Comparison of ENCODE assay signal across 20 cellular contexts in the genomic region with DNA sequence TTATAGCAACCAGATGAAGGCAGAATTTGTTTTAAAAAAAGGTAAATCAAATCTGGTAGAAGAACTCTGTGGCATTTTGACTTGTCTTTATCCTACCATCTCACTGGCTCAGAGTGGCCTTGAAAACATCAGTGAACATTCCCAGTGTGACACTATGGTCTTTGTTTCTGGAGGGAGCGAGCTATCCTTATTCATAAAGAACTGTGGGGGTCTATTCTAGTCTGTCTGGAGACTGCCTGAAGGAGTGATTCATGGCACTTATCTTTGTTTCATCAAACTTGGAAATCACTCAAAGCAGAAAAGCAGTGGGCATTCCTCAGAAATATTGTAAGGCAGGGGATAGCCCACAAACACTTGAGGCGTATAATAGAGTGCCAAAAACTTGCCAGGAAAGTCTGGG.
"Had no signal": no experiment of that assay in that cellular context is flagged by ENCODE, and none has a peak within 500 bp of the region (broad histone marks: within the 10 kb centered on the region; RNA-seq: fewer than 3 reads in every experiment).

No MANE protein-coding gene starts in this region.

- DNase-seq: effector memory CD8-positive, alpha-beta T cell; esophagus squamous epithelium; foreskin fibroblast; left colon; left ventricle myocardium superior; mesenchymal stem cell; naive thymus-derived CD4-positive, alpha-beta T cell; occipital lobe; pancreas; right cardiac atrium; small intestine; stimulated activated CD4-positive, alpha-beta T cell treated with anti-CD3 and anti-CD28 coated beads, Interleukin-12 subunit alpha, Interleukin-12 subunit beta, amount 100 ng/mL, for 4 hours; stimulated activated naive CD4-positive, alpha-beta T cell; stomach had no signal

- H3K4me1 ChIP-seq: esophagus squamous epithelium, gastroesophageal sphincter, pancreas, stomach had no signal

- H3K27me3 ChIP-seq: esophagus squamous epithelium, gastroesophageal sphincter, hepatocyte, pancreas, stomach had no signal

- H3K4me3 ChIP-seq: esophagus squamous epithelium, gastroesophageal sphincter, hepatocyte, lung, pancreas, stomach had no signal

- H3K36me3 ChIP-seq: esophagus squamous epithelium, gastroesophageal sphincter, pancreas, stomach had no signal

- H3K27ac ChIP-seq: esophagus squamous epithelium, gastroesophageal sphincter, hepatocyte, pancreas, stomach had no signal

- H3K9me3 ChIP-seq: esophagus squamous epithelium, gastroesophageal sphincter, pancreas, stomach had no signal

- H3K36me3 Mint-ChIP-seq: naive thymus-derived CD4-positive, alpha-beta T cell; type B pancreatic cell had no signal

- H3K9me3 Mint-ChIP-seq: dendritic cell treated with granulocyte-macrophage colony-stimulating factor and Interleukin-4, amounts not matched to agents 40 ng/mL and 50 ng/mL, for 4 days; type B pancreatic cell had no signal

- ATAC-seq: effector memory CD8-positive, alpha-beta T cell; gastroesophageal sphincter; left colon; left ventricle myocardium superior; naive thymus-derived CD4-positive, alpha-beta T cell; pancreas; right cardiac atrium had no signal

- H3K4me1 Mint-ChIP-seq: naive thymus-derived CD4-positive, alpha-beta T cell had no signal

- H3K27me3 Mint-ChIP-seq: dendritic cell treated with granulocyte-macrophage colony-stimulating factor and Interleukin-4, amounts not matched to agents 40 ng/mL and 50 ng/mL, for 4 days; effector memory CD8-positive, alpha-beta T cell; naive thymus-derived CD4-positive, alpha-beta T cell; progenitor cell of endocrine pancreas; type B pancreatic cell had no signal

- H3K4me3 Mint-ChIP-seq: dendritic cell treated with granulocyte-macrophage colony-stimulating factor and Interleukin-4, amounts not matched to agents 40 ng/mL and 50 ng/mL, for 4 days; effector memory CD8-positive, alpha-beta T cell; naive thymus-derived CD4-positive, alpha-beta T cell; type B pancreatic cell had no signal

- H3K27ac Mint-ChIP-seq: dendritic cell treated with granulocyte-macrophage colony-stimulating factor and Interleukin-4, amounts not matched to agents 40 ng/mL and 50 ng/mL, for 4 days; effector memory CD8-positive, alpha-beta T cell; naive thymus-derived CD4-positive, alpha-beta T cell; progenitor cell of endocrine pancreas; type B pancreatic cell had no signal
